In genomic region chr2:58429285-58429874, GRCh38 we compare ENCODE assay signal across 11 cellular contexts.
A peak's percentile ranks its signal among the peaks of the same experiment; 100 is the strongest.
DNase-seq lines count a peak whose midpoint lies in the region; ATAC-seq and TF ChIP-seq lines count a peak whose summit lies in the region.
"Had no signal": no experiment of that assay in that cellular context is flagged by ENCODE, and none has a peak within 500 bp of the region (broad histone marks: within the 10 kb centered on the region; RNA-seq: fewer than 3 reads in every experiment).

No MANE protein-coding gene starts in this region.

- no peaks in the 10 kb centered on the region for H3K36me3 ChIP-seq in cardiac muscle cell
- H3K36me3 ChIP-seq: BLaER1 treated with 17β-estradiol and CSF1 and Interleukin-3, amounts not matched to agents 10 nM and 100 nM had no signal

- H3K4me3 Mint-ChIP-seq in brain (peak overlapping the region; percentile 87 to 98 (median 94)), memory B cell (peak overlapping the region; percentile 69), type B pancreatic cell (peak overlapping the region; percentile 97)

- ATAC-seq in left ventricle myocardium superior (no peak), memory B cell (ENCODE audit: low read depth) (no peak), GM21786 (IDR thresholded peaks at IDR 0.05; ENCODE audit: unreplicated experiment) (no peak)

- H3K27ac ChIP-seq in cardiac muscle cell = peak overlapping the region; percentile 52
- H3K27ac ChIP-seq: BLaER1 treated with 17β-estradiol and CSF1 and Interleukin-3, amounts not matched to agents 10 nM and 100 nM had no signal

- H3K27me3 ChIP-seq in cardiac muscle cell = no peaks in the 10 kb centered on the region
- H3K27me3 ChIP-seq: BLaER1 treated with 17β-estradiol and CSF1 and Interleukin-3, amounts not matched to agents 10 nM and 100 nM had no signal

- peaks cover 0 to 3% (median 0%) of the 10 kb centered on the region in 5 experiments for H3K9me3 Mint-ChIP-seq in brain
- no peaks in the 10 kb centered on the region for H3K9me3 Mint-ChIP-seq in memory B cell
- H3K9me3 Mint-ChIP-seq in type B pancreatic cell = no peaks in the 10 kb centered on the region

- H3K9me3 ChIP-seq in cardiac muscle cell (ENCODE audit: low read depth) = no peaks in the 10 kb centered on the region

- intact Hi-C loops in left ventricle myocardium superior (cut with micrococcal nuclease) = no loop called here

- peaks cover 42% of the 10 kb centered on the region for H3K4me1 Mint-ChIP-seq in brain
- H3K4me1 Mint-ChIP-seq in memory B cell = peaks cover 7% of the 10 kb centered on the region
- H3K4me1 Mint-ChIP-seq in type B pancreatic cell (ENCODE audit: unreplicated experiment) = peaks cover 10% of the 10 kb centered on the region

- DNase-seq in cardiac muscle cell (ENCODE audit: low read depth in 1 of 2, low spot score in 1 of 2) = no peak
- no peak for DNase-seq in left ventricle myocardium superior
- no peak for DNase-seq in memory B cell (ENCODE audit: low spot score in 2 of 2)
- no peak for DNase-seq in type B pancreatic cell (ENCODE audit: extremely low spot score, unreplicated experiment)
- no peak for DNase-seq in cerebellar cortex (ENCODE audit: low spot score)
- DNase-seq in NCI-H2196 treated with DMSO at 0.1 percent for 48 hours (lab: John Stamatoyannopoulos, UW; ENCODE audit: unreplicated experiment) = no peak
- DNase-seq: activated CD4-positive, alpha-beta T cell treated with anti-CD3 and anti-CD28 coated beads, Interleukin-2, amount 50 U/mL, for 4 hours; NCI-H1694 had no signal

- H3K27me3 Mint-ChIP-seq in brain (peaks cover 10% of the 10 kb centered on the region), memory B cell (peaks cover 27% of the 10 kb centered on the region), type B pancreatic cell (peaks cover 7% of the 10 kb centered on the region)

- TF ChIP-seq CTCF in cardiac muscle cell (IDR thresholded peaks at IDR 0.05; ENCODE audit: low read depth, low read length) (no peak), brain (conservative IDR thresholded peaks at IDR 0.05) (no peak), type B pancreatic cell (conservative IDR thresholded peaks at IDR 0.05) (no peak)

- H3K36me3 Mint-ChIP-seq in brain = no peaks in the 10 kb centered on the region
- no peaks in the 10 kb centered on the region for H3K36me3 Mint-ChIP-seq in memory B cell
- H3K36me3 Mint-ChIP-seq in type B pancreatic cell = no peaks in the 10 kb centered on the region

- peak overlapping the region; percentile 51 for H3K4me3 ChIP-seq in cardiac muscle cell

- H3K4me1 ChIP-seq in cardiac muscle cell (ENCODE audit: low read depth) = peaks cover 12% of the 10 kb centered on the region

- H3K27ac Mint-ChIP-seq in brain (peak overlapping the region; percentile 92 to 100 (median 99)), memory B cell (no peak overlapping the region), type B pancreatic cell (peak overlapping the region; percentile 87)
